13 cellular contexts compared by ENCODE assay signal in genomic region chr6:14865609-14866100, GRCh38.
A peak's percentile ranks its signal among the peaks of the same experiment; 100 is the strongest.
DNase-seq lines count a peak whose midpoint lies in the region; ATAC-seq, FAIRE-seq and TF ChIP-seq lines count a peak whose summit lies in the region.
"Had no signal": no experiment of that assay in that cellular context is flagged by ENCODE, and none has a peak within 500 bp of the region (broad histone marks: within the 10 kb centered on the region; RNA-seq: fewer than 3 reads in every experiment).

No MANE protein-coding gene starts in this region.

- no peak for TF ChIP-seq CTCF in PC-9 (conservative IDR thresholded peaks at IDR 0.05)
- no peak for TF ChIP-seq CTCF in endothelial cell (IDR thresholded peaks at IDR 0.05; ENCODE audit: unreplicated experiment)
- TF ChIP-seq CTCF in pancreas (IDR thresholded peaks at IDR 0.05), result no peak

- H3K4me1 ChIP-seq in PC-9 (replicated peaks; ENCODE audit: insufficient read depth) (no peaks in the 10 kb centered on the region), pancreas (no peaks in the 10 kb centered on the region)
- H3K4me1 ChIP-seq: BE2C had no signal

- BruUV-seq in PC-9 (replicated peaks; lab: Mats Ljungman, UMichigan), result no TSS peak

- no peaks in the 10 kb centered on the region for H3K36me3 Mint-ChIP-seq in activated naive CD4-positive, alpha-beta T cell treated with anti-CD3 and anti-CD28 coated beads, Interleukin-2, amount 50 U/mL, for 24 hours
- no peaks in the 10 kb centered on the region for H3K36me3 Mint-ChIP-seq in activated naive CD4-positive, alpha-beta T cell treated with anti-CD3 and anti-CD28 coated beads, Interleukin-2, amount 10 ng/mL, durations not matched to agents 7 days and 5 days
- H3K36me3 Mint-ChIP-seq in endothelial cell (ENCODE audit: low read depth, unreplicated experiment), result no peaks in the 10 kb centered on the region

- H3K9me3 ChIP-seq in PC-9 (ENCODE audit: insufficient read depth, low read depth) (no peaks in the 10 kb centered on the region), pancreas (no peaks in the 10 kb centered on the region)
- H3K9me3 ChIP-seq: BE2C, stomach had no signal

- POLR2A ChIA-PET in PC-9 (lab: Charles Lee; ENCODE audit: unreplicated experiment), result no interaction called here

- CTCF ChIA-PET in activated naive CD4-positive, alpha-beta T cell treated with anti-CD3 and anti-CD28 coated beads, Interleukin-2, amount 10 ng/mL, durations not matched to agents 7 days and 5 days (lab: Charles Lee), result interaction anchor here (0.7 kb wide), 1 partner anchor 229 kb away, joined by 3 read pairs; no protein-coding TSS in a partner anchor
- CTCF ChIA-PET in PC-9 (lab: Charles Lee), result no interaction called here

- no peak overlapping the region for H3K4me3 Mint-ChIP-seq in activated naive CD4-positive, alpha-beta T cell treated with anti-CD3 and anti-CD28 coated beads, Interleukin-2, amount 50 U/mL, for 24 hours
- no peak overlapping the region for H3K4me3 Mint-ChIP-seq in activated naive CD4-positive, alpha-beta T cell treated with anti-CD3 and anti-CD28 coated beads, Interleukin-2, amount 10 ng/mL, durations not matched to agents 7 days and 5 days
- H3K4me3 Mint-ChIP-seq in endothelial cell (ENCODE audit: unreplicated experiment), result no peak overlapping the region

- peaks cover 18% of the 10 kb centered on the region for H3K4me1 Mint-ChIP-seq in activated naive CD4-positive, alpha-beta T cell treated with anti-CD3 and anti-CD28 coated beads, Interleukin-2, amount 50 U/mL, for 24 hours
- peaks cover 9% of the 10 kb centered on the region for H3K4me1 Mint-ChIP-seq in activated naive CD4-positive, alpha-beta T cell treated with anti-CD3 and anti-CD28 coated beads, Interleukin-2, amount 10 ng/mL, durations not matched to agents 7 days and 5 days
- H3K4me1 Mint-ChIP-seq in endothelial cell (ENCODE audit: unreplicated experiment), result peaks cover 29% of the 10 kb centered on the region

- 59 to 79% methylated on average over 5 of the region's 5 CpGs for WGBS in pancreas, 2 donors

- no peaks in the 10 kb centered on the region for H3K9me3 Mint-ChIP-seq in activated naive CD4-positive, alpha-beta T cell treated with anti-CD3 and anti-CD28 coated beads, Interleukin-2, amount 50 U/mL, for 24 hours
- no peaks in the 10 kb centered on the region for H3K9me3 Mint-ChIP-seq in activated naive CD4-positive, alpha-beta T cell treated with anti-CD3 and anti-CD28 coated beads, Interleukin-2, amount 10 ng/mL, durations not matched to agents 7 days and 5 days
- no peaks in the 10 kb centered on the region for H3K9me3 Mint-ChIP-seq in endothelial cell (ENCODE audit: unreplicated experiment)

- H3K79me2 ChIP-seq in PC-9 (ENCODE audit: low read depth), result no peaks in the 10 kb centered on the region

- H3K4me3 ChIP-seq in PC-9 (no peak overlapping the region), pancreas (no peak overlapping the region)
- H3K4me3 ChIP-seq: stomach had no signal

- H3K27me3 ChIP-seq in PC-9 (ENCODE audit: insufficient read depth, low read depth) (no peaks in the 10 kb centered on the region), pancreas (no peaks in the 10 kb centered on the region)
- H3K27me3 ChIP-seq: BE2C, stomach had no signal

- no peaks in the 10 kb centered on the region for H3K9me2 ChIP-seq in PC-9 (ENCODE audit: insufficient read depth)

- H3K36me3 ChIP-seq in PC-9 (ENCODE audit: low read depth), result no peaks in the 10 kb centered on the region
- no peaks in the 10 kb centered on the region for H3K36me3 ChIP-seq in pancreas
- H3K36me3 ChIP-seq: BE2C, stomach had no signal

- no peaks in the 10 kb centered on the region for H4K20me1 ChIP-seq in PC-9 (ENCODE audit: insufficient read depth)

- intact Hi-C loops in PC-9 (cut with micrococcal nuclease; ENCODE audit: unreplicated experiment), result no loop called here
- intact Hi-C loops in pancreas (cut with DNase I), result no loop called here

- no peak for FAIRE-seq in pancreas (lab: Jason Lieb, UNC)
- FAIRE-seq: H54 had no signal

- H3K27me3 Mint-ChIP-seq in activated naive CD4-positive, alpha-beta T cell treated with anti-CD3 and anti-CD28 coated beads, Interleukin-2, amount 50 U/mL, for 24 hours, result no peaks in the 10 kb centered on the region
- H3K27me3 Mint-ChIP-seq in activated naive CD4-positive, alpha-beta T cell treated with anti-CD3 and anti-CD28 coated beads, Interleukin-2, amount 10 ng/mL, durations not matched to agents 7 days and 5 days, result no peaks in the 10 kb centered on the region
- H3K27me3 Mint-ChIP-seq in endothelial cell (ENCODE audit: unreplicated experiment), result peaks cover 7% of the 10 kb centered on the region

- 0 out of 2 replicates have a peak overlapping the region, but pooled peaks have one; percentile 25 for H2AFZ ChIP-seq in PC-9

- peak overlapping the region; percentile 4 for H3K27ac Mint-ChIP-seq in activated naive CD4-positive, alpha-beta T cell treated with anti-CD3 and anti-CD28 coated beads, Interleukin-2, amount 50 U/mL, for 24 hours
- no peak overlapping the region for H3K27ac Mint-ChIP-seq in activated naive CD4-positive, alpha-beta T cell treated with anti-CD3 and anti-CD28 coated beads, Interleukin-2, amount 10 ng/mL, durations not matched to agents 7 days and 5 days
- H3K27ac Mint-ChIP-seq in endothelial cell (ENCODE audit: unreplicated experiment), result peak overlapping the region; percentile 21

- no peak overlapping the region for H3K27ac ChIP-seq in PC-9
- H3K27ac ChIP-seq in pancreas, result no peak overlapping the region

- peak; percentile 52 for ATAC-seq in stimulated activated naive CD8-positive, alpha-beta T cell treated with anti-CD3 and anti-CD28 coated beads, Interleukin-15, Interleukin-2, amounts not matched to agents 100 U/mL and 50 U/mL, for 24 hours
- ATAC-seq in GM19397 (IDR thresholded peaks at IDR 0.05; ENCODE audit: unreplicated experiment), result no peak
- ATAC-seq in pancreas, result no peak

- H3K4me2 ChIP-seq in PC-9, result no peak overlapping the region

- H3F3A ChIP-seq in PC-9 (ENCODE audit: insufficient read depth, low read depth), result no peaks in the 10 kb centered on the region

- DNase-seq in activated naive CD4-positive, alpha-beta T cell treated with anti-CD3 and anti-CD28 coated beads, Interleukin-2, amount 10 ng/mL, durations not matched to agents 7 days and 5 days, result no peak
- DNase-seq in PC-9 (no peak), endothelial cell (ENCODE audit: low spot score) (no peak), NCI-H82 treated with DMSO at 0.1 percent for 48 hours (lab: John Stamatoyannopoulos, UW; ENCODE audit: unreplicated experiment) (no peak), pancreas (no peak)
- DNase-seq in stimulated activated naive CD8-positive, alpha-beta T cell treated with anti-CD3 and anti-CD28 coated beads, Interleukin-15, Interleukin-2, amounts not matched to agents 100 U/mL and 50 U/mL, for 24 hours, result no peak
- DNase-seq: activated effector memory CD4-positive, alpha-beta T cell treated with Interleukin-2 at 50 U/mL for 16 hours; BE2C; NCI-H2081 treated with DMSO at 0.1 percent for 48 hours; stomach had no signal
